In genomic region chr11:118911113-118911879, GRCh38 we compare ENCODE assay signal across 8 cellular contexts. TPM values are rescaled to one million over a fixed set of nuclear protein-coding genes. Genes with fewer than 3 reads are reported as not detected.
A peak's percentile ranks its signal among the peaks of the same experiment; 100 is the strongest.
DNase-seq lines count a peak whose midpoint lies in the region; ATAC-seq and TF ChIP-seq lines count a peak whose summit lies in the region.

No MANE protein-coding gene starts in this region.

- no peaks in the 10 kb centered on the region for H3K27me3 Mint-ChIP-seq in activated T-cell treated with anti-CD3 and anti-CD28 coated beads, Interleukin-2, amount 50 U/mL, for 4 hours (ENCODE audit: low read depth)

- no peak for TF ChIP-seq CTCF in GM20000 (IDR thresholded peaks at IDR 0.05; ENCODE audit: extremely low read depth, missing control alignments)

- H3K4me1 Mint-ChIP-seq in activated T-cell treated with anti-CD3 and anti-CD28 coated beads, Interleukin-2, amount 50 U/mL, for 4 hours (ENCODE audit: low read depth) = peaks cover 79% of the 10 kb centered on the region

- ATAC-seq in activated T-cell treated with anti-CD3 and anti-CD28 coated beads, Interleukin-2, amount 50 U/mL, for 4 hours = peak in 1 of 2 donors; percentile 2

- peak overlapping the region; percentile 83 for H3K27ac ChIP-seq in angular gyrus (ENCODE audit: low read depth, low read length)
- peak overlapping the region; percentile 78 for H3K27ac ChIP-seq in substantia nigra (ENCODE audit: low read depth, low read length, poor library complexity, severe bottlenecking)

- peaks cover 9% of the 10 kb centered on the region for H3K36me3 Mint-ChIP-seq in activated T-cell treated with anti-CD3 and anti-CD28 coated beads, Interleukin-2, amount 50 U/mL, for 4 hours (ENCODE audit: insufficient read depth)

- no peak for DNase-seq in activated T-cell treated with anti-CD3 and anti-CD28 coated beads, Interleukin-2, amount 50 U/mL, for 4 hours
- no peak for DNase-seq in activated T-cell treated with anti-CD3 and anti-CD28 coated beads for 4 hours
- DNase-seq in kidney tubule cell (ENCODE audit: low spot score) = peak; percentile 77
- DNase-seq in substantia nigra (lab: John Stamatoyannopoulos, UW) = peak in 1 of 49 donors; percentile 54
- DNase-seq in DMS153 (lab: John Stamatoyannopoulos, UW) = no peak
- DNase-seq in amniotic stem cell (lab: John Stamatoyannopoulos, UW) = no peak
- DNase-seq in GM20000 (ENCODE audit: low spot score) = no peak

- H3K9me3 Mint-ChIP-seq in activated T-cell treated with anti-CD3 and anti-CD28 coated beads, Interleukin-2, amount 50 U/mL, for 4 hours = no peaks in the 10 kb centered on the region

- H3K4me3 Mint-ChIP-seq in activated T-cell treated with anti-CD3 and anti-CD28 coated beads, Interleukin-2, amount 50 U/mL, for 4 hours = peak overlapping the region; percentile 77

RNA-seq across cellular contexts. Expression of gene BCL9L, which starts 14.4 kb away (rescaled TPM):
- 10 to 100 TPM; 26.1 to 31.2 (median 26.9) TPM for total RNA-seq in activated T-cell treated with anti-CD3 and anti-CD28 coated beads, Interleukin-2, amount 50 U/mL, for 4 hours

RNA-seq across cellular contexts. Expression of gene CXCR5, which starts 27.6 kb away (rescaled TPM):
- 10 to 100 TPM; 17.6 to 30.8 (median 23.7) TPM for total RNA-seq in activated T-cell treated with anti-CD3 and anti-CD28 coated beads, Interleukin-2, amount 50 U/mL, for 4 hours

RNA-seq across cellular contexts. Expression of gene UPK2, which starts 44.8 kb away (rescaled TPM):
- total RNA-seq in activated T-cell treated with anti-CD3 and anti-CD28 coated beads, Interleukin-2, amount 50 U/mL, for 4 hours = not detected
